ENCODE assay signal across 28 cellular contexts in genomic region chr3:118196183-118196582, GRCh38.
"Had no signal": no experiment of that assay in that cellular context is flagged by ENCODE, and none has a peak within 500 bp of the region (broad histone marks: within the 10 kb centered on the region; RNA-seq: fewer than 3 reads in every experiment).

No MANE protein-coding gene starts in this region.

- H3K4me1 ChIP-seq: neural progenitor cell, parathyroid adenoma, psoas muscle, right lobe of liver, sigmoid colon, stomach, thyroid gland, tibial nerve, upper lobe of left lung, vagina had no signal

- H3K4me3 Mint-ChIP-seq: natural killer cell; nephron; neural progenitor cell; stimulated activated effector memory CD8-positive, alpha-beta T cell treated with anti-CD3 and anti-CD28 coated beads, Interleukin-12 subunit alpha, Interleukin-12 subunit beta, amount 100 ng/mL, for 72 hours; stimulated activated naive B cell treated with anti-CD40 and anti-IgM and Interleukin-4, amounts not matched to agents 10 μg/mL and 1 μg/mL and 100 μg/mL, for 72 hours; stimulated activated naive CD8-positive, alpha-beta T cell treated with anti-CD3 and anti-CD28 coated beads, Interleukin-15, Interleukin-2, amounts not matched to agents 100 ng/mL and 50 ng/mL, for 24 hours had no signal

- H3K4me1 Mint-ChIP-seq: natural killer cell; nephron; neural progenitor cell; stimulated activated effector memory CD8-positive, alpha-beta T cell treated with anti-CD3 and anti-CD28 coated beads, Interleukin-12 subunit alpha, Interleukin-12 subunit beta, amount 100 ng/mL, for 72 hours; stimulated activated naive B cell treated with anti-CD40 and anti-IgM and Interleukin-4, amounts not matched to agents 10 μg/mL and 1 μg/mL and 100 μg/mL, for 72 hours had no signal

- ATAC-seq: natural killer cell; psoas muscle; right cardiac atrium; right lobe of liver; stimulated activated effector memory CD8-positive, alpha-beta T cell treated with anti-CD3 and anti-CD28 coated beads, Interleukin-12 subunit alpha, Interleukin-12 subunit beta, amount 100 ng/mL, for 72 hours; stimulated activated naive B cell treated with anti-CD40 and anti-IgM and Interleukin-4, amounts not matched to agents 10 μg/mL and 1 μg/mL and 100 μg/mL, for 72 hours had no signal

- H3K36me3 ChIP-seq: ovary, right lobe of liver, sigmoid colon, stomach, thoracic aorta, thyroid gland, tibial nerve, upper lobe of left lung, vagina had no signal

- H3K27me3 Mint-ChIP-seq: progenitor cell of endocrine pancreas; stimulated activated naive B cell treated with anti-CD40 and anti-IgM and Interleukin-4, amounts not matched to agents 10 μg/mL and 1 μg/mL and 100 μg/mL, for 72 hours; stimulated activated naive CD8-positive, alpha-beta T cell treated with anti-CD3 and anti-CD28 coated beads, Interleukin-15, Interleukin-2, amounts not matched to agents 100 ng/mL and 50 ng/mL, for 24 hours had no signal

- H3K27ac Mint-ChIP-seq: natural killer cell; nephron; neural progenitor cell; progenitor cell of endocrine pancreas; stimulated activated effector memory CD8-positive, alpha-beta T cell treated with anti-CD3 and anti-CD28 coated beads, Interleukin-12 subunit alpha, Interleukin-12 subunit beta, amount 100 ng/mL, for 72 hours; stimulated activated naive B cell treated with anti-CD40 and anti-IgM and Interleukin-4, amounts not matched to agents 10 μg/mL and 1 μg/mL and 100 μg/mL, for 72 hours; stimulated activated naive CD8-positive, alpha-beta T cell treated with anti-CD3 and anti-CD28 coated beads, Interleukin-15, Interleukin-2, amounts not matched to agents 100 ng/mL and 50 ng/mL, for 24 hours had no signal

- H3K27ac ChIP-seq: neural progenitor cell, ovary, parathyroid adenoma, psoas muscle, right lobe of liver, sigmoid colon, stomach, thoracic aorta, thyroid gland, tibial nerve, upper lobe of left lung, vagina had no signal

- H3K36me3 Mint-ChIP-seq: stimulated activated effector memory CD8-positive, alpha-beta T cell treated with anti-CD3 and anti-CD28 coated beads, Interleukin-12 subunit alpha, Interleukin-12 subunit beta, amount 100 ng/mL, for 72 hours; stimulated activated naive B cell treated with anti-CD40 and anti-IgM and Interleukin-4, amounts not matched to agents 10 μg/mL and 1 μg/mL and 100 μg/mL, for 72 hours had no signal

- H3K9me3 ChIP-seq: right lobe of liver, thyroid gland, vagina had no signal

- H3K27me3 ChIP-seq: neural progenitor cell, ovary, right lobe of liver, sigmoid colon, stomach, thyroid gland, tibial nerve, upper lobe of left lung, vagina had no signal

- DNase-seq: natural killer cell; occipital lobe; ovary; posterior cingulate gyrus; psoas muscle; right cardiac atrium; right lobe of liver; sigmoid colon; small intestine; stimulated activated CD4-positive, alpha-beta T cell treated with anti-CD3 and anti-CD28 coated beads, Interleukin-15, amount 100 ng/mL, for 24 hours; stimulated activated CD4-positive, alpha-beta T cell treated with anti-CD3 and anti-CD28 coated beads, Interleukin-2, amount 100 ng/mL, for 24 hours; stimulated activated CD4-positive, alpha-beta T cell treated with anti-CD3 and anti-CD28 coated beads, Interleukin-2, amount 100 ng/mL, for 48 hours; stimulated activated CD4-positive, alpha-beta T cell treated with anti-CD3 and anti-CD28 coated beads, Interleukin-4, amount 100 ng/mL, for 24 hours; stimulated activated naive B cell treated with anti-CD40 and anti-IgM and Interleukin-4, amounts not matched to agents 10 μg/mL and 1 μg/mL and 100 μg/mL, for 72 hours; stimulated activated naive CD4-positive, alpha-beta T cell treated with Interleukin-2 at 50 U/mL for 16 hours; stomach; thyroid gland; trophoblast cell; upper lobe of left lung had no signal

- H3K4me3 ChIP-seq: neural progenitor cell, ovary, psoas muscle, right lobe of liver, sigmoid colon, stomach, thoracic aorta, thyroid gland, tibial nerve, upper lobe of left lung, vagina had no signal
